Comparison of ENCODE assay signal across 23 cellular contexts in the genomic region with DNA sequence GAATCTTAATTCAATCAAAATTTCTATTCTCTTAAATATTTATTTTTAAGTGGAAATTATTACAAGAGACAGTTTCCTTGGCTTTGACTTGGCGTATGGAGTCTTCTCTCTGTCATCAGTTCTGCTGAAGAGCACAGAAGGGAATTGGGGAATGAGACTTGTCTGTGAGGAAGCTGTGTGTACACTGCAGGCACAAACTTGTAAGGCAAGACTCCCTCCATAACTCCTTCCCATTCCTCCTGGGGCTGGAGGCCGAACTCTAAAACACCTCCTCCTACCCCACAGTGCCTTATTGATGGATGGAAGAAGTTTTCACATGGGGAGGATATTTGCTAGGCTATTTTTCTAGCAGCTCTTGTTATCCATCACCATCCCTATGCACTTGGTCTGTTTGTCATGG.
"Had no signal": no experiment of that assay in that cellular context is flagged by ENCODE, and none has a peak within 500 bp of the region (broad histone marks: within the 10 kb centered on the region; RNA-seq: fewer than 3 reads in every experiment).

No MANE protein-coding gene starts in this region.

- H3K4me3 ChIP-seq: lung, prostate gland, stomach, testis had no signal

- ATAC-seq: activated T-cell treated with anti-CD3 and anti-CD28 coated beads, Interleukin-2, amount 50 U/mL, for 4 hours; left lobe of liver; right cardiac atrium; SK-N-SH treated with all-trans-retinoic acid at 6 μM for 48 hours; stimulated activated effector memory CD8-positive, alpha-beta T cell treated with anti-CD3 and anti-CD28 coated beads, Interleukin-12 subunit alpha, Interleukin-12 subunit beta, amount 100 ng/mL, for 72 hours; T-cell had no signal

- H3K4me1 ChIP-seq: prostate gland, testis had no signal

- H3K4me1 Mint-ChIP-seq: activated CD4-positive, alpha-beta T cell treated with anti-CD3 and anti-CD28 coated beads, Interleukin-2, amount 10 ng/mL, durations not matched to agents 7 days and 5 days; neural crest cell; T-cell had no signal

- H3K4me3 Mint-ChIP-seq: activated CD4-positive, alpha-beta T cell treated with anti-CD3 and anti-CD28 coated beads, Interleukin-2, amount 10 ng/mL, durations not matched to agents 7 days and 5 days; activated naive CD4-positive, alpha-beta T cell treated with anti-CD3 and anti-CD28 coated beads for 36 hours; activated T-cell treated with anti-CD3 and anti-CD28 coated beads, Interleukin-2, amount 50 U/mL, for 4 hours; neural crest cell; stimulated activated effector memory CD8-positive, alpha-beta T cell treated with anti-CD3 and anti-CD28 coated beads, Interleukin-12 subunit alpha, Interleukin-12 subunit beta, amount 100 ng/mL, for 72 hours; T-cell had no signal

- H3K27ac ChIP-seq: prostate gland, stomach, testis had no signal

- FAIRE-seq: endothelial cell of umbilical vein, frontal cortex, kidney had no signal

- H3K9me3 Mint-ChIP-seq: activated CD4-positive, alpha-beta T cell treated with anti-CD3 and anti-CD28 coated beads, Interleukin-2, amount 10 ng/mL, durations not matched to agents 7 days and 5 days; activated naive CD4-positive, alpha-beta T cell treated with anti-CD3 and anti-CD28 coated beads for 36 hours; activated T-cell treated with anti-CD3 and anti-CD28 coated beads, Interleukin-2, amount 50 U/mL, for 4 hours; stimulated activated effector memory CD8-positive, alpha-beta T cell treated with anti-CD3 and anti-CD28 coated beads, Interleukin-12 subunit alpha, Interleukin-12 subunit beta, amount 100 ng/mL, for 72 hours; T-cell had no signal

- H3K36me3 Mint-ChIP-seq: stimulated activated effector memory CD8-positive, alpha-beta T cell treated with anti-CD3 and anti-CD28 coated beads, Interleukin-12 subunit alpha, Interleukin-12 subunit beta, amount 100 ng/mL, for 72 hours; T-cell had no signal

- H3K9me3 ChIP-seq: prostate gland, stomach, testis had no signal

- DNase-seq: activated CD4-positive, alpha-beta T cell treated with anti-CD3 and anti-CD28 coated beads, Interleukin-2, amount 10 ng/mL, durations not matched to agents 7 days and 5 days; activated CD8-positive, alpha-beta memory T cell treated with anti-CD3 and anti-CD28 coated beads, Interleukin-2, amount 50 U/mL, for 4 hours; activated naive CD4-positive, alpha-beta T cell treated with anti-CD3 and anti-CD28 coated beads for 36 hours; activated T-cell treated with anti-CD3 and anti-CD28 coated beads, Interleukin-2, amount 50 U/mL, for 4 hours; anterior cingulate cortex; cerebellar nuclear complex; effector memory CD4-positive, alpha-beta T cell; head of caudate nucleus; kidney; right cardiac atrium; stimulated activated CD4-positive, alpha-beta T cell treated with anti-CD3 and anti-CD28 coated beads, Interleukin-4, amount 100 ng/mL, for 1 hour; stomach; T-cell; T-helper 9 cell; testis had no signal

- H3K27ac Mint-ChIP-seq: activated CD4-positive, alpha-beta T cell treated with anti-CD3 and anti-CD28 coated beads, Interleukin-2, amount 10 ng/mL, durations not matched to agents 7 days and 5 days; activated naive CD4-positive, alpha-beta T cell treated with anti-CD3 and anti-CD28 coated beads for 36 hours; stimulated activated effector memory CD8-positive, alpha-beta T cell treated with anti-CD3 and anti-CD28 coated beads, Interleukin-12 subunit alpha, Interleukin-12 subunit beta, amount 100 ng/mL, for 72 hours; T-cell had no signal
